11 cellular contexts compared by ENCODE assay signal in genomic region chr2:134160793-134161504, GRCh38.
DNase-seq lines count a peak whose midpoint lies in the region; ATAC-seq and TF ChIP-seq lines count a peak whose summit lies in the region.
"Had no signal": no experiment of that assay in that cellular context is flagged by ENCODE, and none has a peak within 500 bp of the region (broad histone marks: within the 10 kb centered on the region; RNA-seq: fewer than 3 reads in every experiment).

No MANE protein-coding gene starts in this region.

- no peaks in the 10 kb centered on the region for H3K36me3 Mint-ChIP-seq in natural killer cell
- no peaks in the 10 kb centered on the region for H3K36me3 Mint-ChIP-seq in natural killer cell treated with Interleukin-12 subunit alpha and Interleukin-12 subunit beta and Interleukin-15 and Interleukin-18, amount 100 ng/mL, for 72 hours
- H3K36me3 Mint-ChIP-seq in activated T-helper 17 cell treated with anti-CD3 and anti-CD28 coated beads, Interleukin-2, amount 50 U/mL, for 72 hours (ENCODE audit: low read depth) = peaks cover 14% of the 10 kb centered on the region
- peaks cover 1% of the 10 kb centered on the region for H3K36me3 Mint-ChIP-seq in activated CD8-positive, alpha-beta memory T cell treated with anti-CD3 and anti-CD28 coated beads, Interleukin-2, amount 10 ng/mL, durations not matched to agents 7 days and 5 days
- H3K36me3 Mint-ChIP-seq: mesothelial cell of epicardium had no signal

- peaks cover 84 to 88% of the 10 kb centered on the region in 2 donors for H3K4me1 Mint-ChIP-seq in natural killer cell
- peaks cover 53 to 72% of the 10 kb centered on the region in 2 donors for H3K4me1 Mint-ChIP-seq in natural killer cell treated with Interleukin-12 subunit alpha and Interleukin-12 subunit beta and Interleukin-15 and Interleukin-18, amount 100 ng/mL, for 72 hours (ENCODE audit: low read depth in 2 of 2)
- H3K4me1 Mint-ChIP-seq in activated T-helper 17 cell treated with anti-CD3 and anti-CD28 coated beads, Interleukin-2, amount 50 U/mL, for 72 hours = peaks cover 75% of the 10 kb centered on the region
- H3K4me1 Mint-ChIP-seq in activated CD8-positive, alpha-beta memory T cell treated with anti-CD3 and anti-CD28 coated beads, Interleukin-2, amount 10 ng/mL, durations not matched to agents 7 days and 5 days = peaks cover 25% of the 10 kb centered on the region

- CTCF ChIA-PET in activated CD8-positive, alpha-beta memory T cell treated with anti-CD3 and anti-CD28 coated beads, Interleukin-2, amount 10 ng/mL, durations not matched to agents 7 days and 5 days (lab: Charles Lee) = interaction anchor here (1.3 to 1.4 kb wide), 2 partner anchors 36 to 85 kb away, joined by 3 read pairs; no protein-coding TSS in a partner anchor

- no peak for TF ChIP-seq CTCF in natural killer cell (IDR thresholded peaks at IDR 0.05)

- no peaks in the 10 kb centered on the region for H3K9me3 Mint-ChIP-seq in natural killer cell
- H3K9me3 Mint-ChIP-seq in natural killer cell treated with Interleukin-12 subunit alpha and Interleukin-12 subunit beta and Interleukin-15 and Interleukin-18, amount 100 ng/mL, for 72 hours = no peaks in the 10 kb centered on the region
- no peaks in the 10 kb centered on the region for H3K9me3 Mint-ChIP-seq in activated T-helper 17 cell treated with anti-CD3 and anti-CD28 coated beads, Interleukin-2, amount 50 U/mL, for 72 hours
- no peaks in the 10 kb centered on the region for H3K9me3 Mint-ChIP-seq in activated CD8-positive, alpha-beta memory T cell treated with anti-CD3 and anti-CD28 coated beads, Interleukin-2, amount 10 ng/mL, durations not matched to agents 7 days and 5 days (ENCODE audit: low read depth)
- H3K9me3 Mint-ChIP-seq: mesothelial cell of epicardium had no signal

- intact Hi-C loops in natural killer cell (cut with micrococcal nuclease) = no loop called here

- no peak for DNase-seq in natural killer cell
- no peak for DNase-seq in natural killer cell treated with Interleukin-12 subunit alpha and Interleukin-12 subunit beta and Interleukin-15 and Interleukin-18, amount 100 ng/mL, for 72 hours (ENCODE audit: low spot score)
- DNase-seq in left lobe of liver (ENCODE audit: low spot score) = no peak
- no peak for DNase-seq in activated CD8-positive, alpha-beta memory T cell treated with anti-CD3 and anti-CD28 coated beads, Interleukin-2, amount 10 ng/mL, durations not matched to agents 7 days and 5 days
- DNase-seq in activated CD4-positive, CD25-positive, alpha-beta regulatory T cell treated with anti-CD3 and anti-CD28 coated beads, Interleukin-2, amount 50 U/mL, for 72 hours = no peak
- DNase-seq: activated naive CD4-positive, alpha-beta T cell treated with anti-CD3 and anti-CD28 coated beads, Interleukin-2, amount 50 U/mL, for 16 hours; GM23248 had no signal

- H3K4me3 Mint-ChIP-seq in natural killer cell = no peak overlapping the region
- no peak overlapping the region for H3K4me3 Mint-ChIP-seq in natural killer cell treated with Interleukin-12 subunit alpha and Interleukin-12 subunit beta and Interleukin-15 and Interleukin-18, amount 100 ng/mL, for 72 hours
- peak overlapping the region; percentile 22 for H3K4me3 Mint-ChIP-seq in activated T-helper 17 cell treated with anti-CD3 and anti-CD28 coated beads, Interleukin-2, amount 50 U/mL, for 72 hours
- no peak overlapping the region for H3K4me3 Mint-ChIP-seq in activated CD8-positive, alpha-beta memory T cell treated with anti-CD3 and anti-CD28 coated beads, Interleukin-2, amount 10 ng/mL, durations not matched to agents 7 days and 5 days
- H3K4me3 Mint-ChIP-seq: mesothelial cell of epicardium had no signal

- no peaks in the 10 kb centered on the region for H3K27me3 Mint-ChIP-seq in natural killer cell (ENCODE audit: low read depth in 2 of 2)
- H3K27me3 Mint-ChIP-seq in natural killer cell treated with Interleukin-12 subunit alpha and Interleukin-12 subunit beta and Interleukin-15 and Interleukin-18, amount 100 ng/mL, for 72 hours = no peaks in the 10 kb centered on the region
- H3K27me3 Mint-ChIP-seq in activated T-helper 17 cell treated with anti-CD3 and anti-CD28 coated beads, Interleukin-2, amount 50 U/mL, for 72 hours = no peaks in the 10 kb centered on the region
- no peaks in the 10 kb centered on the region for H3K27me3 Mint-ChIP-seq in activated CD8-positive, alpha-beta memory T cell treated with anti-CD3 and anti-CD28 coated beads, Interleukin-2, amount 10 ng/mL, durations not matched to agents 7 days and 5 days

- ATAC-seq in natural killer cell = peak in 1 of 3 donors; percentile 33
- no peak for ATAC-seq in natural killer cell treated with Interleukin-12 subunit alpha and Interleukin-12 subunit beta and Interleukin-15 and Interleukin-18, amount 100 ng/mL, for 72 hours
- no peak for ATAC-seq in activated T-helper 17 cell treated with anti-CD3 and anti-CD28 coated beads, Interleukin-2, amount 50 U/mL, for 72 hours (replicated peaks)
- peak; percentile 52 for ATAC-seq in left lobe of liver
- no peak for ATAC-seq in activated CD8-positive, alpha-beta memory T cell treated with anti-CD3 and anti-CD28 coated beads, Interleukin-2, amount 10 ng/mL, durations not matched to agents 7 days and 5 days
- ATAC-seq in HG03469 (IDR thresholded peaks at IDR 0.05; ENCODE audit: unreplicated experiment) = no peak
- ATAC-seq in GM19395 (IDR thresholded peaks at IDR 0.05; ENCODE audit: unreplicated experiment) = no peak

- peak overlapping the region; percentile 45 to 64 for H3K27ac Mint-ChIP-seq in natural killer cell
- peak overlapping the region in 1 of 2 donors; percentile 78 for H3K27ac Mint-ChIP-seq in natural killer cell treated with Interleukin-12 subunit alpha and Interleukin-12 subunit beta and Interleukin-15 and Interleukin-18, amount 100 ng/mL, for 72 hours
- H3K27ac Mint-ChIP-seq in activated T-helper 17 cell treated with anti-CD3 and anti-CD28 coated beads, Interleukin-2, amount 50 U/mL, for 72 hours = peak overlapping the region; percentile 67
- no peak overlapping the region for H3K27ac Mint-ChIP-seq in activated CD8-positive, alpha-beta memory T cell treated with anti-CD3 and anti-CD28 coated beads, Interleukin-2, amount 10 ng/mL, durations not matched to agents 7 days and 5 days
